ENCODE assay signal across 11 cellular contexts in genomic region chr2:208358758-208359631, GRCh38. TPM values are rescaled to one million over a fixed set of nuclear protein-coding genes. Genes with fewer than 3 reads are reported as not detected.
DNase-seq lines count a peak whose midpoint lies in the region; ATAC-seq and TF ChIP-seq lines count a peak whose summit lies in the region.
"Had no signal": no experiment of that assay in that cellular context is flagged by ENCODE, and none has a peak within 500 bp of the region (broad histone marks: within the 10 kb centered on the region; RNA-seq: fewer than 3 reads in every experiment).

No MANE protein-coding gene starts in this region.

- H3K27ac ChIP-seq in uterus: peak overlapping the region; percentile 0 to 38

- H3K27me3 ChIP-seq in uterus: no peaks in the 10 kb centered on the region

- CTCF ChIA-PET in activated B cell treated with CpG ODN at 0.5 μM for 24 hours (lab: Charles Lee): no interaction called here

- H3K9me3 Mint-ChIP-seq in natural killer cell (no peaks in the 10 kb centered on the region), activated B cell treated with CpG ODN at 0.5 μM for 24 hours (no peaks in the 10 kb centered on the region)
- no peaks in the 10 kb centered on the region for H3K9me3 Mint-ChIP-seq in natural killer cell treated with Interleukin-12 subunit alpha and Interleukin-12 subunit beta and Interleukin-15 and Interleukin-18, amount 100 ng/mL, for 72 hours
- H3K9me3 Mint-ChIP-seq in T-helper 2 cell treated with Interferon-gamma antibody and Interleukin-4, amounts not matched to agents 5 μg/mL and 100 μg/mL, for 36 hours: no peaks in the 10 kb centered on the region

- peaks cover 0 to 3% of the 10 kb centered on the region in 2 donors for H3K4me1 ChIP-seq in uterus

- intact Hi-C loops in natural killer cell (cut with micrococcal nuclease) (no loop called here), activated B cell treated with CpG ODN at 0.5 μM for 24 hours (cut with micrococcal nuclease) (loop anchor here (5.0 kb wide), 1 partner anchor 37 kb away; no protein-coding TSS in a partner anchor), uterus (cut with DNase I; ENCODE audit: low total_unique reads) (no loop called here)

- H3K4me3 ChIP-seq in uterus: no peak overlapping the region

- H3K4me3 Mint-ChIP-seq in natural killer cell (peak overlapping the region; percentile 78), activated B cell treated with CpG ODN at 0.5 μM for 24 hours (peak overlapping the region; percentile 65)
- H3K4me3 Mint-ChIP-seq in natural killer cell treated with Interleukin-12 subunit alpha and Interleukin-12 subunit beta and Interleukin-15 and Interleukin-18, amount 100 ng/mL, for 72 hours: no peak overlapping the region
- no peak overlapping the region for H3K4me3 Mint-ChIP-seq in T-helper 2 cell treated with Interferon-gamma antibody and Interleukin-4, amounts not matched to agents 5 μg/mL and 100 μg/mL, for 36 hours

- H3K4me1 Mint-ChIP-seq in natural killer cell (peaks cover 8 to 16% of the 10 kb centered on the region in 2 donors), activated B cell treated with CpG ODN at 0.5 μM for 24 hours (peaks cover 10% of the 10 kb centered on the region)
- peaks cover 9 to 11% of the 10 kb centered on the region in 2 donors for H3K4me1 Mint-ChIP-seq in natural killer cell treated with Interleukin-12 subunit alpha and Interleukin-12 subunit beta and Interleukin-15 and Interleukin-18, amount 100 ng/mL, for 72 hours (ENCODE audit: low read depth in 2 of 2)
- peaks cover 15% of the 10 kb centered on the region for H3K4me1 Mint-ChIP-seq in T-helper 2 cell treated with Interferon-gamma antibody and Interleukin-4, amounts not matched to agents 5 μg/mL and 100 μg/mL, for 36 hours (ENCODE audit: low read depth)

- H3K27ac Mint-ChIP-seq in natural killer cell: peak overlapping the region; percentile 72 to 82
- no peak overlapping the region for H3K27ac Mint-ChIP-seq in natural killer cell treated with Interleukin-12 subunit alpha and Interleukin-12 subunit beta and Interleukin-15 and Interleukin-18, amount 100 ng/mL, for 72 hours
- peak overlapping the region; percentile 73 for H3K27ac Mint-ChIP-seq in activated B cell treated with CpG ODN at 0.5 μM for 24 hours
- H3K27ac Mint-ChIP-seq in T-helper 2 cell treated with Interferon-gamma antibody and Interleukin-4, amounts not matched to agents 5 μg/mL and 100 μg/mL, for 36 hours: no peak overlapping the region

- no peaks in the 10 kb centered on the region for H3K36me3 ChIP-seq in uterus

- H3K9me3 ChIP-seq in uterus: no peaks in the 10 kb centered on the region

- H3K36me3 Mint-ChIP-seq in natural killer cell: peaks cover 8% of the 10 kb centered on the region
- H3K36me3 Mint-ChIP-seq in natural killer cell treated with Interleukin-12 subunit alpha and Interleukin-12 subunit beta and Interleukin-15 and Interleukin-18, amount 100 ng/mL, for 72 hours: no peaks in the 10 kb centered on the region
- peaks cover 50% of the 10 kb centered on the region for H3K36me3 Mint-ChIP-seq in activated B cell treated with CpG ODN at 0.5 μM for 24 hours (ENCODE audit: low read depth)
- peaks cover 21% of the 10 kb centered on the region for H3K36me3 Mint-ChIP-seq in T-helper 2 cell treated with Interferon-gamma antibody and Interleukin-4, amounts not matched to agents 5 μg/mL and 100 μg/mL, for 36 hours (ENCODE audit: low read depth)

- ATAC-seq in natural killer cell (peak in 1 of 3 donors; percentile 7), activated B cell treated with CpG ODN at 0.5 μM for 24 hours (ENCODE audit: low read depth) (peak; percentile 13), HG03378 (IDR thresholded peaks at IDR 0.05; ENCODE audit: unreplicated experiment) (no peak)
- no peak for ATAC-seq in natural killer cell treated with Interleukin-12 subunit alpha and Interleukin-12 subunit beta and Interleukin-15 and Interleukin-18, amount 100 ng/mL, for 72 hours
- ATAC-seq: activated CD4-positive, CD25-positive, alpha-beta regulatory T cell treated with anti-CD3 and anti-CD28 coated beads, Interleukin-2, amount 50 U/mL, for 24 hours had no signal

- TF ChIP-seq CTCF in natural killer cell (IDR thresholded peaks at IDR 0.05): no peak
- no peak for TF ChIP-seq CTCF in activated B cell treated with CpG ODN at 0.5 μM for 24 hours (IDR thresholded peaks at IDR 0.05)
- TF ChIP-seq CTCF in uterus (IDR thresholded peaks at IDR 0.05): no peak

- TF ChIP-seq POLR2A in uterus (IDR thresholded peaks at IDR 0.05): no peak

- POLR2A ChIA-PET in activated B cell treated with CpG ODN at 0.5 μM for 24 hours (lab: Charles Lee): interaction anchor here (0.6 to 1.0 kb wide), 3 partner anchors 39 to 145 kb away, joined by 3 to 4 read pairs (median 3); partner anchors contain the start of gene PIKFYVE

- no peak for DNase-seq in natural killer cell
- DNase-seq in natural killer cell treated with Interleukin-12 subunit alpha and Interleukin-12 subunit beta and Interleukin-15 and Interleukin-18, amount 100 ng/mL, for 72 hours (ENCODE audit: low spot score): no peak
- DNase-seq in activated B cell treated with CpG ODN at 0.5 μM for 24 hours: no peak
- peak; percentile 47 for DNase-seq in iris pigment epithelial cell (ENCODE audit: low read depth)
- no peak for DNase-seq in uterus
- no peak for DNase-seq in T-helper 2 cell treated with Interferon-gamma antibody and Interleukin-4, amounts not matched to agents 5 μg/mL and 100 μg/mL, for 36 hours (ENCODE audit: low spot score)
- DNase-seq in HPDE6-E6E7 (ENCODE audit: extremely low spot score): no peak
- DNase-seq: NCI-H446 treated with DMSO at 0.1 percent for 48 hours had no signal

- H3K27me3 Mint-ChIP-seq in natural killer cell (ENCODE audit: low read depth in 2 of 2): no peaks in the 10 kb centered on the region
- H3K27me3 Mint-ChIP-seq in natural killer cell treated with Interleukin-12 subunit alpha and Interleukin-12 subunit beta and Interleukin-15 and Interleukin-18, amount 100 ng/mL, for 72 hours: no peaks in the 10 kb centered on the region
- no peaks in the 10 kb centered on the region for H3K27me3 Mint-ChIP-seq in activated B cell treated with CpG ODN at 0.5 μM for 24 hours
- H3K27me3 Mint-ChIP-seq in T-helper 2 cell treated with Interferon-gamma antibody and Interleukin-4, amounts not matched to agents 5 μg/mL and 100 μg/mL, for 36 hours (ENCODE audit: low read depth): no peaks in the 10 kb centered on the region

RNA-seq across cellular contexts. Expression of gene PTH2R, which starts 47.6 kb away (rescaled TPM):
- under 1 TPM; 0.50 to 0.65 (median 0.61) TPM for total RNA-seq in natural killer cell
- total RNA-seq in natural killer cell treated with Interleukin-12 subunit alpha and Interleukin-12 subunit beta and Interleukin-15 and Interleukin-18, amount 100 ng/mL, for 72 hours: not detected
- total RNA-seq in activated B cell treated with CpG ODN at 0.5 μM for 24 hours: 0.29 and 0.34 TPM in 2 replicates
- 1 to 10 TPM in 1 of 4 donors, under 1 TPM in 1, not detected in 2; 0.70 to 1.7 TPM for total RNA-seq in uterus
- total RNA-seq: cerebellum had no signal

Comparison
In these comparisons a context has a peak if more than half of its experiments do, and no peak if none do; other contexts are left out.
1. H3K27ac Mint-ChIP-seq: peak in natural killer cell (2 of 2) and activated B cell treated with CpG ODN at 0.5 μM for 24 hours (single experiment); none in natural killer cell treated with Interleukin-12 subunit alpha and Interleukin-12 subunit beta and Interleukin-15 and Interleukin-18, amount 100 ng/mL, for 72 hours (0 of 2) and T-helper 2 cell treated with Interferon-gamma antibody and Interleukin-4, amounts not matched to agents 5 μg/mL and 100 μg/mL, for 36 hours (single experiment).
2. H3K4me3 Mint-ChIP-seq: peak in natural killer cell (single experiment) and activated B cell treated with CpG ODN at 0.5 μM for 24 hours (single experiment); none in natural killer cell treated with Interleukin-12 subunit alpha and Interleukin-12 subunit beta and Interleukin-15 and Interleukin-18, amount 100 ng/mL, for 72 hours (single experiment) and T-helper 2 cell treated with Interferon-gamma antibody and Interleukin-4, amounts not matched to agents 5 μg/mL and 100 μg/mL, for 36 hours (single experiment).